In genomic region chr5:757931-758697, GRCh38 we compare ENCODE assay signal across 9 cellular contexts. TPM values are rescaled to one million over a fixed set of nuclear protein-coding genes. Genes with fewer than 3 reads are reported as not detected.
DNase-seq lines count a peak whose midpoint lies in the region; ATAC-seq lines count a peak whose summit lies in the region.
"Had no signal": no experiment of that assay in that cellular context is flagged by ENCODE, and none has a peak within 500 bp of the region (broad histone marks: within the 10 kb centered on the region; RNA-seq: fewer than 3 reads in every experiment).

No MANE protein-coding gene starts in this region.

- peak overlapping the region; percentile 94 for H3K4me3 Mint-ChIP-seq in T-helper 17 cell

- H3K9me3 ChIP-seq in T-helper 17 cell (ENCODE audit: control insufficient read depth, low read length, poor library complexity, severe bottlenecking): no peaks in the 10 kb centered on the region
- H3K9me3 ChIP-seq: ascending aorta had no signal

- DNase-seq in GM03348 (ENCODE audit: low spot score) (peak; percentile 8), T-helper 17 cell (peak in 2 of 3 donors; percentile 42 to 52), Right ventricle myocardium inferior (ENCODE audit: missing footprints) (peak; percentile 85), posterior cingulate gyrus (peak in 6 of 10 donors; percentile 37 to 83 (median 72)), DMS79 treated with DMSO at 0.1 percent for 48 hours (lab: John Stamatoyannopoulos, UW) (no peak), cerebellar cortex (ENCODE audit: low spot score) (no peak), SHP77 (lab: John Stamatoyannopoulos, UW) (no peak)

- intact Hi-C loops in Right ventricle myocardium inferior (cut with DNase I): loop anchor here (2.0 to 5.0 kb wide), 2 partner anchors 27 to 86 kb away; partner anchors contain the start of gene ZDHHC11B
- intact Hi-C loops in posterior cingulate gyrus (cut with DNase I): loop anchor here (5.0 kb wide), 1 partner anchor 89 kb away; no protein-coding TSS in a partner anchor

- no peaks in the 10 kb centered on the region for H3K27me3 Mint-ChIP-seq in T-helper 17 cell

- peak overlapping the region; percentile 99 for H3K27ac Mint-ChIP-seq in T-helper 17 cell

- peaks cover 26% of the 10 kb centered on the region for H3K4me1 Mint-ChIP-seq in T-helper 17 cell

- no peaks in the 10 kb centered on the region for H3K36me3 Mint-ChIP-seq in T-helper 17 cell (ENCODE audit: low read depth)

- ATAC-seq in T-helper 17 cell: peak; percentile 33
- peak; percentile 75 for ATAC-seq in Right ventricle myocardium inferior
- no peak for ATAC-seq in HG02885 (IDR thresholded peaks at IDR 0.05; ENCODE audit: poor library complexity, unreplicated experiment)

RNA-seq across cellular contexts. Expression of gene ZDHHC11B, which starts 26.4 kb away (rescaled TPM):
- total RNA-seq in T-helper 17 cell: 10 to 100 TPM in 1 of 2 donors, 1 to 10 TPM in 1; 9.3 to 31.2 TPM
- total RNA-seq in Right ventricle myocardium inferior: 14.7 TPM

Comparison
In these comparisons a context has a peak if more than half of its experiments do, and no peak if none do; other contexts are left out.
1. DNase-seq: peak in GM03348 (single experiment), T-helper 17 cell (2 of 3), Right ventricle myocardium inferior (single experiment) and posterior cingulate gyrus (6 of 10); none in DMS79 treated with DMSO at 0.1 percent for 48 hours (single experiment), cerebellar cortex (single experiment) and SHP77 (0 of 2).